ENCODE assay signal across 14 cellular contexts in the genomic region with DNA sequence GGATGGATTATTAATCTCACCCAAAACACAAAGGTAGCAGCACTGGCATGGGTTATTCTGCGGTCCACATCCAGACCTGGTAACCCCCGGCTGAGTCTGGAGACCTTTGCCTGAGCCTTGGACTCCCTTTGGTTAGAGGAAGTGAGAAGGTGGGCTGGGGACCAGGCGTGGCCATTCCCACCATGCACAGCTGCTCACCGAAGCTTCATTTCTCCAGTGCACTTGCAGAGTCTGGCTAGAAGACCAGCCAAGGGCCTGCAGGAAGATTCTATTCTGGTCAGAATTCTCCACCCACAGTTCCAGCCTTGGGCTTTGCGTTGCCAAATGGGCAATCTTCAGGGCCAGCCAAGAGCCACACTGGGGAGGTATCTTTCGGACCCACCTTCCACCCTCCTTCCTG.
DNase-seq lines count a peak whose midpoint lies in the region; ATAC-seq and TF ChIP-seq lines count a peak whose summit lies in the region.
"Had no signal": no experiment of that assay in that cellular context is flagged by ENCODE, and none has a peak within 500 bp of the region (broad histone marks: within the 10 kb centered on the region; RNA-seq: fewer than 3 reads in every experiment).

No MANE protein-coding gene starts in this region.

- no peak for ATAC-seq in CD4-positive, CD25-positive, alpha-beta regulatory T cell (ENCODE audit: low read depth in 2 of 2)
- no peak for ATAC-seq in natural killer cell treated with Interleukin-12 subunit alpha and Interleukin-12 subunit beta and Interleukin-15 and Interleukin-18, amount 100 ng/mL, for 72 hours
- no peak for ATAC-seq in HG03457 (IDR thresholded peaks at IDR 0.05; ENCODE audit: unreplicated experiment)
- no peak for ATAC-seq in PC-3
- ATAC-seq: HCT116 had no signal

- no peak overlapping the region for H3K27ac ChIP-seq in CD4-positive, CD25-positive, alpha-beta regulatory T cell (ENCODE audit: insufficient read depth, low read length, poor library complexity, severe bottlenecking)
- H3K27ac ChIP-seq in PC-3 (ENCODE audit: low read length) = no peak overlapping the region
- H3K27ac ChIP-seq: prostate gland, RWPE1, testis had no signal

- BruUV-seq in PC-3 (replicated peaks; lab: Mats Ljungman, UMichigan) = no TSS peak

- H4K20me1 ChIP-seq in PC-3 (ENCODE audit: low read length) = no peaks in the 10 kb centered on the region

- H3K4me1 Mint-ChIP-seq in CD4-positive, CD25-positive, alpha-beta regulatory T cell = peaks cover 0 to 75% (median 48%) of the 10 kb centered on the region in 4 donors
- H3K4me1 Mint-ChIP-seq in activated T-helper 2 cell treated with anti-CD3 and anti-CD28 coated beads, Interferon-gamma antibody, Interleukin-2, Interleukin-4, amounts not matched to agents 10 μg/mL and 5 μg/mL and 100 μg/mL, durations not matched to agents 14 hours and 24 hours and 36 hours (ENCODE audit: low read depth) = peaks cover 43% of the 10 kb centered on the region
- H3K4me1 Mint-ChIP-seq in natural killer cell treated with Interleukin-12 subunit alpha and Interleukin-12 subunit beta and Interleukin-15 and Interleukin-18, amount 100 ng/mL, for 72 hours (ENCODE audit: low read depth in 2 of 2) = peaks cover 45 to 68% of the 10 kb centered on the region in 2 donors
- H3K4me1 Mint-ChIP-seq: nephron had no signal

- CTCF ChIA-PET in PC-3 (lab: Charles Lee) = interaction anchor here (0.6 kb wide), 1 partner anchor 53 kb away, joined by 9 read pairs; no protein-coding TSS in a partner anchor

- H3K9me2 ChIP-seq in PC-3 (replicated peaks; ENCODE audit: low read length) = no peaks in the 10 kb centered on the region

- H3K4me3 Mint-ChIP-seq in CD4-positive, CD25-positive, alpha-beta regulatory T cell = peak overlapping the region in 1 of 4 donors; percentile 44
- no peak overlapping the region for H3K4me3 Mint-ChIP-seq in activated T-helper 2 cell treated with anti-CD3 and anti-CD28 coated beads, Interferon-gamma antibody, Interleukin-2, Interleukin-4, amounts not matched to agents 10 μg/mL and 5 μg/mL and 100 μg/mL, durations not matched to agents 14 hours and 24 hours and 36 hours (ENCODE audit: low read depth)
- H3K4me3 Mint-ChIP-seq in natural killer cell treated with Interleukin-12 subunit alpha and Interleukin-12 subunit beta and Interleukin-15 and Interleukin-18, amount 100 ng/mL, for 72 hours = peak overlapping the region; percentile 19
- H3K4me3 Mint-ChIP-seq: nephron had no signal

- peaks cover 88% of the 10 kb centered on the region for H3K36me3 ChIP-seq in CD4-positive, CD25-positive, alpha-beta regulatory T cell (ENCODE audit: control insufficient read depth, insufficient read depth, low read length)
- H3K36me3 ChIP-seq in PC-3 (ENCODE audit: low read depth, low read length) = no peaks in the 10 kb centered on the region
- H3K36me3 ChIP-seq: prostate gland had no signal

- H3K27ac Mint-ChIP-seq in CD4-positive, CD25-positive, alpha-beta regulatory T cell = peak overlapping the region in 2 of 3 donors; percentile 67 to 88
- H3K27ac Mint-ChIP-seq in activated T-helper 2 cell treated with anti-CD3 and anti-CD28 coated beads, Interferon-gamma antibody, Interleukin-2, Interleukin-4, amounts not matched to agents 10 μg/mL and 5 μg/mL and 100 μg/mL, durations not matched to agents 14 hours and 24 hours and 36 hours = peak overlapping the region; percentile 1
- H3K27ac Mint-ChIP-seq in natural killer cell treated with Interleukin-12 subunit alpha and Interleukin-12 subunit beta and Interleukin-15 and Interleukin-18, amount 100 ng/mL, for 72 hours = peak overlapping the region; percentile 57 to 86
- H3K27ac Mint-ChIP-seq: nephron had no signal

- H3K4me2 ChIP-seq in PC-3 (ENCODE audit: low read length) = no peak overlapping the region

- DNase-seq in CD4-positive, CD25-positive, alpha-beta regulatory T cell = no peak
- DNase-seq in GM12865 (ENCODE audit: low read depth) = peak; percentile 55
- no peak for DNase-seq in activated T-helper 2 cell treated with anti-CD3 and anti-CD28 coated beads, Interferon-gamma antibody, Interleukin-2, Interleukin-4, amounts not matched to agents 10 μg/mL and 5 μg/mL and 100 μg/mL, durations not matched to agents 14 hours and 24 hours and 36 hours (ENCODE audit: low spot score)
- DNase-seq in natural killer cell treated with Interleukin-12 subunit alpha and Interleukin-12 subunit beta and Interleukin-15 and Interleukin-18, amount 100 ng/mL, for 72 hours (ENCODE audit: low spot score) = no peak
- DNase-seq in NCI-H82 treated with DMSO at 0.1 percent for 48 hours (lab: John Stamatoyannopoulos, UW; ENCODE audit: unreplicated experiment) = no peak
- DNase-seq in PC-3 = no peak
- DNase-seq: stimulated activated CD4-positive, alpha-beta T cell treated with anti-CD3 and anti-CD28 coated beads, Interleukin-15, amount 100 ng/mL, for 24 hours; T-helper 1 cell; testis had no signal

- intact Hi-C loops in activated T-helper 2 cell treated with anti-CD3 and anti-CD28 coated beads, Interferon-gamma antibody, Interleukin-2, Interleukin-4, amounts not matched to agents 10 μg/mL and 5 μg/mL and 100 μg/mL, durations not matched to agents 14 hours and 24 hours and 36 hours (cut with micrococcal nuclease) = loop anchor here (10.0 kb wide), 2 partner anchors 331 to 551 kb away; a partner anchor contains a TSS
- intact Hi-C loops in PC-3 (cut with micrococcal nuclease) = no loop called here

- H3K27me3 Mint-ChIP-seq in CD4-positive, CD25-positive, alpha-beta regulatory T cell = no peaks in the 10 kb centered on the region
- no peaks in the 10 kb centered on the region for H3K27me3 Mint-ChIP-seq in activated T-helper 2 cell treated with anti-CD3 and anti-CD28 coated beads, Interferon-gamma antibody, Interleukin-2, Interleukin-4, amounts not matched to agents 10 μg/mL and 5 μg/mL and 100 μg/mL, durations not matched to agents 14 hours and 24 hours and 36 hours (ENCODE audit: low read depth)
- no peaks in the 10 kb centered on the region for H3K27me3 Mint-ChIP-seq in natural killer cell treated with Interleukin-12 subunit alpha and Interleukin-12 subunit beta and Interleukin-15 and Interleukin-18, amount 100 ng/mL, for 72 hours

- no peaks in the 10 kb centered on the region for H3K9me3 ChIP-seq in CD4-positive, CD25-positive, alpha-beta regulatory T cell (ENCODE audit: control insufficient read depth in 2 of 2, low read length in 2 of 2)
- no peaks in the 10 kb centered on the region for H3K9me3 ChIP-seq in PC-3 (ENCODE audit: low read length)
- H3K9me3 ChIP-seq: prostate gland, testis had no signal

- H3F3A ChIP-seq in PC-3 (ENCODE audit: low read length, unreplicated experiment) = no peaks in the 10 kb centered on the region

- no peaks in the 10 kb centered on the region for H3K27me3 ChIP-seq in CD4-positive, CD25-positive, alpha-beta regulatory T cell (ENCODE audit: control insufficient read depth, insufficient read depth, low read length)
- H3K27me3 ChIP-seq in PC-3 (ENCODE audit: low read length) = no peaks in the 10 kb centered on the region
- H3K27me3 ChIP-seq: testis had no signal

- H3K9me3 Mint-ChIP-seq in CD4-positive, CD25-positive, alpha-beta regulatory T cell = no peaks in the 10 kb centered on the region
- no peaks in the 10 kb centered on the region for H3K9me3 Mint-ChIP-seq in activated T-helper 2 cell treated with anti-CD3 and anti-CD28 coated beads, Interferon-gamma antibody, Interleukin-2, Interleukin-4, amounts not matched to agents 10 μg/mL and 5 μg/mL and 100 μg/mL, durations not matched to agents 14 hours and 24 hours and 36 hours
- H3K9me3 Mint-ChIP-seq in natural killer cell treated with Interleukin-12 subunit alpha and Interleukin-12 subunit beta and Interleukin-15 and Interleukin-18, amount 100 ng/mL, for 72 hours = no peaks in the 10 kb centered on the region
- H3K9me3 Mint-ChIP-seq: nephron had no signal

- POLR2A ChIA-PET in PC-3 (lab: Charles Lee; ENCODE audit: unreplicated experiment) = no interaction called here

- TF ChIP-seq CTCF in GM12865 (IDR thresholded peaks at IDR 0.05; ENCODE audit: insufficient read depth, low read depth, low read length, missing control alignments) (peak; percentile 3), PC-3 (conservative IDR thresholded peaks at IDR 0.05; ENCODE audit: low read depth, low read length) (no peak)

- no peak overlapping the region for H3K9ac ChIP-seq in PC-3 (ENCODE audit: low read length)

- H3K36me3 Mint-ChIP-seq in CD4-positive, CD25-positive, alpha-beta regulatory T cell = peaks cover 60% of the 10 kb centered on the region
- peaks cover 74% of the 10 kb centered on the region for H3K36me3 Mint-ChIP-seq in activated T-helper 2 cell treated with anti-CD3 and anti-CD28 coated beads, Interferon-gamma antibody, Interleukin-2, Interleukin-4, amounts not matched to agents 10 μg/mL and 5 μg/mL and 100 μg/mL, durations not matched to agents 14 hours and 24 hours and 36 hours (ENCODE audit: low read depth)
- peaks cover 25% of the 10 kb centered on the region for H3K36me3 Mint-ChIP-seq in natural killer cell treated with Interleukin-12 subunit alpha and Interleukin-12 subunit beta and Interleukin-15 and Interleukin-18, amount 100 ng/mL, for 72 hours

- no peak overlapping the region for H3K4me3 ChIP-seq in CD4-positive, CD25-positive, alpha-beta regulatory T cell (ENCODE audit: low read depth, low read length)
- H3K4me3 ChIP-seq in GM12865 (ENCODE audit: low read depth, low read length) (peak overlapping the region; percentile 15; the same call in 1 of the 2 replicates), PC-3 (ENCODE audit: low read length) (no peak overlapping the region)
- H3K4me3 ChIP-seq: prostate gland, testis had no signal

- H3K4me1 ChIP-seq in CD4-positive, CD25-positive, alpha-beta regulatory T cell (ENCODE audit: control insufficient read depth, insufficient read depth, low read length, poor library complexity, severe bottlenecking) = peaks cover 29% of the 10 kb centered on the region
- 0 out of 2 replicates have a peak, but pooled peaks cover 4% of the 10 kb centered on the region for H3K4me1 ChIP-seq in PC-3 (ENCODE audit: insufficient read depth, low read length)
- H3K4me1 ChIP-seq: prostate gland, testis had no signal

- H3K79me2 ChIP-seq in PC-3 (ENCODE audit: low read length) = no peaks in the 10 kb centered on the region

- H2AFZ ChIP-seq in PC-3 (ENCODE audit: low read length) = no peak overlapping the region

Comparison
In these comparisons a context has a peak if more than half of its experiments do, and no peak if none do; other contexts are left out.
1. H3K27ac Mint-ChIP-seq: peak in every context shown above with its lines; median percentile 78 in CD4-positive, CD25-positive, alpha-beta regulatory T cell; 72 in natural killer cell treated with Interleukin-12 subunit alpha and Interleukin-12 subunit beta and Interleukin-15 and Interleukin-18, amount 100 ng/mL, for 72 hours; 1 in activated T-helper 2 cell treated with anti-CD3 and anti-CD28 coated beads, Interferon-gamma antibody, Interleukin-2, Interleukin-4, amounts not matched to agents 10 μg/mL and 5 μg/mL and 100 μg/mL, durations not matched to agents 14 hours and 24 hours and 36 hours.